ENCODE assay signal across 14 cellular contexts in genomic region chr4:16505726-16506125, GRCh38.
A peak's percentile ranks its signal among the peaks of the same experiment; 100 is the strongest.
DNase-seq lines count a peak whose midpoint lies in the region; ATAC-seq and TF ChIP-seq lines count a peak whose summit lies in the region.
"Had no signal": no experiment of that assay in that cellular context is flagged by ENCODE, and none has a peak within 500 bp of the region (broad histone marks: within the 10 kb centered on the region; RNA-seq: fewer than 3 reads in every experiment).

No MANE protein-coding gene starts in this region.

- no peaks in the 10 kb centered on the region for H3K9me3 Mint-ChIP-seq in endothelial cell (ENCODE audit: unreplicated experiment)
- peaks cover 28% of the 10 kb centered on the region for H3K9me3 Mint-ChIP-seq in nephron progenitor cell
- H3K9me3 Mint-ChIP-seq in stimulated activated naive CD8-positive, alpha-beta T cell treated with anti-CD3 and anti-CD28 coated beads, Interleukin-15, amount 100 ng/mL, for 72 hours, result peaks cover 7 to 12% of the 10 kb centered on the region in 2 donors

- DNase-seq in EL (peak; percentile 14), NAMALWA (ENCODE audit: low spot score) (peak; percentile 3), endothelial cell (ENCODE audit: low spot score) (peak; percentile 18), nephron progenitor cell (peak; percentile 13), T-helper 2 cell (no peak), T1000 (lab: John Stamatoyannopoulos, UW) (no peak)
- DNase-seq in stimulated activated naive CD8-positive, alpha-beta T cell treated with anti-CD3 and anti-CD28 coated beads, Interleukin-15, amount 100 ng/mL, for 72 hours, result no peak
- DNase-seq: activated CD4-positive, alpha-beta T cell treated with anti-CD3 and anti-CD28 coated beads for 1 hour; activated naive CD4-positive, alpha-beta T cell treated with Interleukin-2 at 50 U/mL for 16 hours; DMS79; effector memory CD8-positive, alpha-beta T cell; NCI-H1930; tibial artery had no signal

- H3K27me3 Mint-ChIP-seq in endothelial cell (ENCODE audit: unreplicated experiment), result peaks cover 13% of the 10 kb centered on the region
- no peaks in the 10 kb centered on the region for H3K27me3 Mint-ChIP-seq in nephron progenitor cell (ENCODE audit: low read depth, poor library complexity)
- H3K27me3 Mint-ChIP-seq in stimulated activated naive CD8-positive, alpha-beta T cell treated with anti-CD3 and anti-CD28 coated beads, Interleukin-15, amount 100 ng/mL, for 72 hours, result no peaks in the 10 kb centered on the region
- H3K27me3 Mint-ChIP-seq: effector memory CD8-positive, alpha-beta T cell had no signal

- H3K4me3 Mint-ChIP-seq in endothelial cell (ENCODE audit: unreplicated experiment), result peak overlapping the region; percentile 65
- no peak overlapping the region for H3K4me3 Mint-ChIP-seq in nephron progenitor cell
- no peak overlapping the region for H3K4me3 Mint-ChIP-seq in stimulated activated naive CD8-positive, alpha-beta T cell treated with anti-CD3 and anti-CD28 coated beads, Interleukin-15, amount 100 ng/mL, for 72 hours
- H3K4me3 Mint-ChIP-seq: effector memory CD8-positive, alpha-beta T cell had no signal

- H3K36me3 Mint-ChIP-seq in endothelial cell (ENCODE audit: low read depth, unreplicated experiment) (peaks cover 86% of the 10 kb centered on the region), nephron progenitor cell (ENCODE audit: low read depth) (peaks cover 57% of the 10 kb centered on the region)

- no peaks in the 10 kb centered on the region for H3K4me1 Mint-ChIP-seq in endothelial cell (ENCODE audit: unreplicated experiment)
- H3K4me1 Mint-ChIP-seq in nephron progenitor cell, result no peaks in the 10 kb centered on the region
- no peaks in the 10 kb centered on the region for H3K4me1 Mint-ChIP-seq in stimulated activated naive CD8-positive, alpha-beta T cell treated with anti-CD3 and anti-CD28 coated beads, Interleukin-15, amount 100 ng/mL, for 72 hours

- H3K27ac Mint-ChIP-seq in endothelial cell (ENCODE audit: unreplicated experiment) (no peak overlapping the region), nephron progenitor cell (no peak overlapping the region)
- no peak overlapping the region for H3K27ac Mint-ChIP-seq in stimulated activated naive CD8-positive, alpha-beta T cell treated with anti-CD3 and anti-CD28 coated beads, Interleukin-15, amount 100 ng/mL, for 72 hours
- H3K27ac Mint-ChIP-seq: effector memory CD8-positive, alpha-beta T cell had no signal

- TF ChIP-seq CTCF in endothelial cell (IDR thresholded peaks at IDR 0.05; ENCODE audit: unreplicated experiment) (no peak), nephron progenitor cell (IDR thresholded peaks at IDR 0.05) (peak; percentile 36)

- ATAC-seq in stimulated activated naive CD8-positive, alpha-beta T cell treated with anti-CD3 and anti-CD28 coated beads, Interleukin-15, amount 100 ng/mL, for 72 hours, result no peak
- ATAC-seq in GM18520 (IDR thresholded peaks at IDR 0.05; ENCODE audit: unreplicated experiment), result no peak
- ATAC-seq: effector memory CD8-positive, alpha-beta T cell had no signal

Comparison
In these comparisons a context has a peak if more than half of its experiments do, and no peak if none do; other contexts are left out.
1. DNase-seq: peak in EL (single experiment), NAMALWA (single experiment), endothelial cell (single experiment) and nephron progenitor cell (single experiment); none in stimulated activated naive CD8-positive, alpha-beta T cell treated with anti-CD3 and anti-CD28 coated beads, Interleukin-15, amount 100 ng/mL, for 72 hours (0 of 2), T-helper 2 cell (0 of 5) and T1000 (single experiment).